8 cellular contexts compared by ENCODE assay signal in the genomic region with DNA sequence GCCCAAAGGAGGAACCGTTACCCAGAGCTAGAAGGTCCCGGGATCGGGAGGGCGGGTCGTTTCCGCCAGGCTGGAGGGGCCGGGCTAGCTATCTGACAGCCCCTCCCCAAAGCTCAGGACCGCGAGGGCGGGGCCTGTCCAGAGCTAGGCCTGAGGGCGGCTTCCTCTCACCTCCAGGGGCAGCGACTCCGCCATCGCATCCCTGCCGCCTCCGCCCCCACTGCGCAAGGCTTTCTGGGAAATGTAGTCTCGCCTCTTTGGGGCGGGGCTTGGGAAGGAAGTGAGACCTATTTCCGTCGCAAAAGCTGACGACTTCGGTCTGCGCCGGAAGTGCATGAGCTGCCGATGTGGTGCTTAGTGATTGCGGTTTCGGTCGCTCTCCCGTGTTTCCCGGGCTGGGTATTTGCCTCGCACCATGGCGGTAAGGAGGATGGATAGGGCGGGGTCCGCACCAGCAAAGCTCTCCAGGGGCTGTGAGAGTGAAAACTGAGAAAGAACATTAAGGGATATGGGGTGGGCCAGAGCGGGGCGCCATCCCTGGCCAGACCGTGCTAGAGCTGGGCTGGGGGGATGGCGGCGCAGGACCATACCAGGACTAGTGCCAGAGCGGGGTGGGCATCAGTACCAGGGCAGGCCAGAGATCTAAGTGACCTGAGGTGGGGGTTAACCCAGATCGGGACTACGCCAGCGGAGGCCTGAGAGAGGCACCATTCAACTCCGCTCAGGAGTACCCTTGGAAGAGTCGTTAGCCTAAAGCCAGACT. TPM values are rescaled to one million over a fixed set of nuclear protein-coding genes. Genes with fewer than 3 reads are reported as not detected.
DNase-seq lines count a peak whose midpoint lies in the region; ATAC-seq, FAIRE-seq and TF ChIP-seq lines count a peak whose summit lies in the region.

A gene (plus strand): TSS at position 327 of the 763 bp plus-strand sequence. CDS start 89 bp downstream, at position 416.

- H2AFZ ChIP-seq in HepG2 (ENCODE audit: low read length): no peak within 1 kb of the TSS

- peak within 1 kb of the TSS; percentile 98 for H3K9ac ChIP-seq in HepG2 (ENCODE audit: insufficient read depth, low read depth, low read length)

- TF ChIP-seq EP300 in HepG2 (IDR thresholded peaks at IDR 0.05; ENCODE audit: low read depth in 2 of 2, low read length in 2 of 2): peak; percentile 30 to 45; a peak in 2 of 4 replicates
- TF ChIP-seq EP300 in HepG2 (CRISPR knock-in tag; IDR thresholded peaks at IDR 0.05; ENCODE audit: borderline replicate concordance): peak; percentile 8; the same call in 1 of the 2 replicates

- H3K27me3 ChIP-seq in HepG2 (ENCODE audit: control insufficient read depth in 1 of 2, insufficient read depth in 2 of 2, low read length in 2 of 2): peaks cover 0 to 4% of the 10 kb centered on the region in 2 experiments; a peak in 1 of 5 replicates

- TF ChIP-seq RAD21 in HepG2 (CRISPR knock-in tag; IDR thresholded peaks at IDR 0.05): peak; percentile 45

- peaks cover 17% of the 10 kb centered on the region for H3K79me2 ChIP-seq in HepG2 (ENCODE audit: insufficient read depth, low read length)

- TF ChIP-seq CTCF in C4-2B (conservative IDR thresholded peaks at IDR 0.05): no peak
- peak; percentile 61 for TF ChIP-seq CTCF in HepG2 (CRISPR knock-in tag; IDR thresholded peaks at IDR 0.05)

- ATAC-seq in GM19372 (IDR thresholded peaks at IDR 0.05; ENCODE audit: low read depth, unreplicated experiment) (peak; percentile 96), HG03558 (IDR thresholded peaks at IDR 0.05; ENCODE audit: extremely low read depth, unreplicated experiment) (peak; percentile 85), HepG2 (peak; percentile 96)

- CTCF ChIA-PET in HepG2 (lab: Yijun Ruan, JAX; ENCODE audit: low intra/inter-chr PET ratio, low total read pairs): no interaction called here

- BruUV-seq in HepG2 (replicated peaks; lab: Mats Ljungman, UMichigan): no TSS peak

- POLR2A ChIA-PET in HepG2 (lab: Yijun Ruan, JAX): interaction anchor here (0.6 to 3.2 kb wide), 22 partner anchors 9 to 335 kb away, joined by 3 to 71 read pairs (median 4); a partner anchor contains a TSS

- DNase-seq in NCI-H774 (lab: John Stamatoyannopoulos, UW) (peak; percentile 88), dermis microvascular lymphatic vessel endothelial cell (ENCODE audit: low read depth in 2 of 2) (peak; percentile 96 to 98), HepG2 (ENCODE audit: low spot score) (peak; percentile 99)
- DNase-seq in activated CD4-positive, alpha-beta T cell treated with anti-CD3 and anti-CD28 coated beads, Interleukin-2, amount 50 U/mL, for 4 hours: peak; percentile 96 to 98
- DNase-seq in stimulated activated CD4-positive, alpha-beta T cell treated with anti-CD3 and anti-CD28 coated beads, Interleukin-4, amount 100 ng/mL, for 1 hour: peak; percentile 97

- FAIRE-seq in HepG2 (lab: Jason Lieb, UNC): peak; percentile 99

- peak; percentile 90 to 95 for TF ChIP-seq POLR2A in HepG2 (IDR thresholded peaks at IDR 0.05; ENCODE audit: insufficient read depth in 1 of 2, low read depth in 2 of 2, low read length in 2 of 2)

- H3K4me1 ChIP-seq in HepG2 (ENCODE audit: insufficient read depth, low read length): peaks cover 34% of the 10 kb centered on the region

- 1% methylated on average over 34 of the region's 46 CpGs for WGBS in HepG2 (ENCODE audit: low lambda C conversion rate)

- in situ Hi-C loops in HepG2 (cut with HindIII; ENCODE audit: extremely low pct_ligation_motif_present, low pct_unique_long_range_greater_than_20kb): no loop called here

- H3K27ac ChIP-seq in C4-2B (peak within 1 kb of the TSS; percentile 72), HepG2 (ENCODE audit: extremely low read length, insufficient read depth, low read length) (peak within 1 kb of the TSS; percentile 55)

- peaks cover 27 to 40% of the 10 kb centered on the region in 2 experiments for H3K36me3 ChIP-seq in HepG2 (replicated peaks in 1 of 2; ENCODE audit: control insufficient read depth in 1 of 2, insufficient read depth in 2 of 2, low read length in 2 of 2)

- H4K20me1 ChIP-seq in HepG2 (ENCODE audit: insufficient read depth, low read length): no peaks in the 10 kb centered on the region; the same call in 1 of the 2 replicates

- intact Hi-C loops in HepG2 (cut with micrococcal nuclease; ENCODE audit: unreplicated experiment): loop anchor here (1.0 to 5.0 kb wide), 2 partner anchors 20 to 40 kb away; a partner anchor contains a TSS

- H3K4me3 ChIP-seq in HepG2 (replicated peaks in 1 of 3; ENCODE audit: insufficient read depth in 1 of 3, low read depth in 2 of 3, low read length in 3 of 3): peak within 1 kb of the TSS; percentile 97 to 100 (median 98)

- no peaks in the 10 kb centered on the region for H3K9me3 ChIP-seq in HepG2 (ENCODE audit: low read length)

- H3K4me2 ChIP-seq in HepG2 (ENCODE audit: low read depth, low read length): peak within 1 kb of the TSS; percentile 99

TF ChIP-seq in HepG2, 621 proteins besides CTCF, POLR2A, EP300 and RAD21 (continues in another document):
- peak; percentile 45; the same call in 1 of the 2 replicates for TF ChIP-seq SNAPC2 (CRISPR knock-in tag; IDR thresholded peaks at IDR 0.05)
- peak; percentile 92 for TF ChIP-seq ZNF607 (CRISPR knock-in tag; IDR thresholded peaks at IDR 0.05; ENCODE audit: borderline replicate concordance)
- TF ChIP-seq, protein P1, sequence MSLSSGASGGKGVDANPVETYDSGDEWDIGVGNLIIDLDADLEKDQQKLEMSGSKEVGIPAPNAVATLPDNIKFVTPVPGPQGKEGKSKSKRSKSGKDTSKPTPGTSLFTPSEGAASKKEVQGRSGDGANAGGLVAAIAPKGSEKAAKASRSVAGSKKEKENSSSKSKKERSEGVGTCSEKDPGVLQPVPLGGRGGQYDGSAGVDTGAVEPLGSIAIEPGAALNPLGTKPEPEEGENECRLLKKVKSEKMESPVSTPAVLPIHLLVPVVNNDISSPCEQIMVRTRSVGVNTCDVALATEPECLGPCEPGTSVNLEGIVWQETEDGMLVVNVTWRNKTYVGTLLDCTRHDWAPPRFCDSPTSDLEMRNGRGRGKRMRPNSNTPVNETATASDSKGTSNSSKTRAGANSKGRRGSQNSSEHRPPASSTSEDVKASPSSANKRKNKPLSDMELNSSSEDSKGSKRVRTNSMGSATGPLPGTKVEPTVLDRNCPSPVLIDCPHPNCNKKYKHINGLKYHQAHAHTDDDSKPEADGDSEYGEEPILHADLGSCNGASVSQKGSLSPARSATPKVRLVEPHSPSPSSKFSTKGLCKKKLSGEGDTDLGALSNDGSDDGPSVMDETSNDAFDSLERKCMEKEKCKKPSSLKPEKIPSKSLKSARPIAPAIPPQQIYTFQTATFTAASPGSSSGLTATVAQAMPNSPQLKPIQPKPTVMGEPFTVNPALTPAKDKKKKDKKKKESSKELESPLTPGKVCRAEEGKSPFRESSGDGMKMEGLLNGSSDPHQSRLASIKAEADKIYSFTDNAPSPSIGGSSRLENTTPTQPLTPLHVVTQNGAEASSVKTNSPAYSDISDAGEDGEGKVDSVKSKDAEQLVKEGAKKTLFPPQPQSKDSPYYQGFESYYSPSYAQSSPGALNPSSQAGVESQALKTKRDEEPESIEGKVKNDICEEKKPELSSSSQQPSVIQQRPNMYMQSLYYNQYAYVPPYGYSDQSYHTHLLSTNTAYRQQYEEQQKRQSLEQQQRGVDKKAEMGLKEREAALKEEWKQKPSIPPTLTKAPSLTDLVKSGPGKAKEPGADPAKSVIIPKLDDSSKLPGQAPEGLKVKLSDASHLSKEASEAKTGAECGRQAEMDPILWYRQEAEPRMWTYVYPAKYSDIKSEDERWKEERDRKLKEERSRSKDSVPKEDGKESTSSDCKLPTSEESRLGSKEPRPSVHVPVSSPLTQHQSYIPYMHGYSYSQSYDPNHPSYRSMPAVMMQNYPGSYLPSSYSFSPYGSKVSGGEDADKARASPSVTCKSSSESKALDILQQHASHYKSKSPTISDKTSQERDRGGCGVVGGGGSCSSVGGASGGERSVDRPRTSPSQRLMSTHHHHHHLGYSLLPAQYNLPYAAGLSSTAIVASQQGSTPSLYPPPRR (CRISPR knock-in tag; IDR thresholded peaks at IDR 0.05; ENCODE audit: borderline replicate concordance): peak; percentile 59; the same call in 1 of the 2 replicates
- TF ChIP-seq, protein P2, sequence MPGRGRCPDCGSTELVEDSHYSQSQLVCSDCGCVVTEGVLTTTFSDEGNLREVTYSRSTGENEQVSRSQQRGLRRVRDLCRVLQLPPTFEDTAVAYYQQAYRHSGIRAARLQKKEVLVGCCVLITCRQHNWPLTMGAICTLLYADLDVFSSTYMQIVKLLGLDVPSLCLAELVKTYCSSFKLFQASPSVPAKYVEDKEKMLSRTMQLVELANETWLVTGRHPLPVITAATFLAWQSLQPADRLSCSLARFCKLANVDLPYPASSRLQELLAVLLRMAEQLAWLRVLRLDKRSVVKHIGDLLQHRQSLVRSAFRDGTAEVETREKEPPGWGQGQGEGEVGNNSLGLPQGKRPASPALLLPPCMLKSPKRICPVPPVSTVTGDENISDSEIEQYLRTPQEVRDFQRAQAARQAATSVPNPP (CRISPR knock-in tag; IDR thresholded peaks at IDR 0.05): 0 out of 2 replicates have a peak, but pooled peaks have one; percentile 13

RNA-seq across cellular contexts. Expression of the gene that starts here (rescaled TPM):
- total RNA-seq in dermis microvascular lymphatic vessel endothelial cell (23.6 and 28.1 TPM in 2 replicates), HepG2 (2016; rRNA removed; fragmentation: Illumina TruSeq; extraction: Trizol) (50.6 and 72.9 TPM in 2 replicates)
- 46.7 and 49.0 TPM in 2 replicates for total RNA-seq in HepG2 (2016; cell fraction: cytosol; rRNA removed; fragmentation: Illumina TruSeq; extraction: Trizol; ENCODE audit: low read depth)
- total RNA-seq in HepG2 (2016; cell fraction: insoluble cytoplasmic fraction; rRNA removed; fragmentation: Illumina TruSeq; extraction: Trizol): 52.7 and 71.2 TPM in 2 replicates
- total RNA-seq in HepG2 (2016; cell fraction: membrane; rRNA removed; fragmentation: Illumina TruSeq; extraction: Trizol): 48.8 and 62.4 TPM in 2 replicates
- 57.5 and 64.0 TPM in 2 replicates for total RNA-seq in HepG2 (2016; cell fraction: nucleus; rRNA removed; fragmentation: Illumina TruSeq; extraction: Trizol)
- polyA plus RNA-seq in HepG2 (2011; rRNA removed): 58.8 and 66.9 TPM in 2 replicates
- polyA plus RNA-seq in HepG2 (2011; cell fraction: cytosol; rRNA removed): 86.4 and 95.7 TPM in 2 replicates
- 60.0 and 64.8 TPM in 2 replicates for polyA plus RNA-seq in HepG2 (2011; cell fraction: nucleus; rRNA removed)
- 38.6 and 40.1 TPM in 2 replicates for polyA plus RNA-seq in HepG2 (2012)
- polyA plus RNA-seq in HepG2 (2016; cell fraction: cytosol; fragmentation: Illumina TruSeq; extraction: Trizol; ENCODE audit: low read depth): 47.9 and 51.3 TPM in 2 replicates
- 53.9 and 64.3 TPM in 2 replicates for polyA plus RNA-seq in HepG2 (2016; cell fraction: insoluble cytoplasmic fraction; fragmentation: Illumina TruSeq; extraction: Trizol; ENCODE audit: low read depth)
- 49.5 and 59.3 TPM in 2 replicates for polyA plus RNA-seq in HepG2 (2016; cell fraction: membrane; fragmentation: Illumina TruSeq; extraction: Trizol; ENCODE audit: low read depth)
- 92.5 and 95.8 TPM in 2 replicates for polyA plus RNA-seq in HepG2 (2016; cell fraction: nucleus; fragmentation: Illumina TruSeq; extraction: Trizol; ENCODE audit: insufficient read depth, low read depth)
- polyA minus RNA-seq in HepG2 (2011; rRNA and poly(A)+ RNA removed; ENCODE audit: low replicate concordance): 76.4 and 93.1 TPM in 2 replicates
- polyA minus RNA-seq in HepG2 (2011; cell fraction: cytosol; rRNA and poly(A)+ RNA removed): 16.8 and 20.6 TPM in 2 replicates
- 58.8 and 60.5 TPM in 2 replicates for polyA minus RNA-seq in HepG2 (2011; cell fraction: nucleus; rRNA and poly(A)+ RNA removed)

Comparison
In these comparisons a context has a peak if more than half of its experiments do, and no peak if none do; other contexts are left out.
1. Peak in every context shown above with its lines: DNase-seq, ATAC-seq, H3K4me3 ChIP-seq and H3K27ac ChIP-seq.